Comparison of ENCODE assay signal across 8 cellular contexts in genomic region chr1:36248250-36248894, GRCh38. TPM values are rescaled to one million over a fixed set of nuclear protein-coding genes. Genes with fewer than 3 reads are reported as not detected.
DNase-seq lines count a peak whose midpoint lies in the region; ATAC-seq lines count a peak whose summit lies in the region.

No MANE protein-coding gene starts in this region.

- H3K9ac ChIP-seq in skeletal muscle tissue (ENCODE audit: low read depth in 1 of 3, low read length in 3 of 3) (no peak overlapping the region), neuronal stem cell (ENCODE audit: low read depth, low read length, poor library complexity) (no peak overlapping the region)

- no peak overlapping the region for H2BK5ac ChIP-seq in neuronal stem cell (ENCODE audit: low read length)

- H3K4me1 ChIP-seq in skeletal muscle tissue (ENCODE audit: control insufficient read depth in 3 of 3, insufficient read depth in 3 of 3, low read length in 3 of 3) (peaks cover 32 to 51% (median 48%) of the 10 kb centered on the region in 3 donors), neuronal stem cell (ENCODE audit: control insufficient read depth in 2 of 2, insufficient read depth in 1 of 2, low read depth in 1 of 2, low read length in 2 of 2) (no peaks in the 10 kb centered on the region)

- WGBS in neuronal stem cell (ENCODE audit: extremely low coverage in 2 of 2, insufficient read length in 2 of 2, insufficient replicate concordance in 1 of 2), 2 donors, result no CpG with 5 or more reads among the region's 4 CpGs

- peak overlapping the region; percentile 16 for H3K27ac ChIP-seq in skeletal muscle tissue (ENCODE audit: low read depth, low read length)
- H3K27ac ChIP-seq in neuronal stem cell (replicated peaks; ENCODE audit: low read length), result no peak overlapping the region

- no peak overlapping the region for H3K4me3 ChIP-seq in skeletal muscle tissue (ENCODE audit: low read length in 3 of 3)
- no peak overlapping the region for H3K4me3 ChIP-seq in neuronal stem cell (ENCODE audit: low read length in 2 of 2)

- no peak overlapping the region for H3K18ac ChIP-seq in neuronal stem cell (ENCODE audit: low read length)

- H2BK12ac ChIP-seq in neuronal stem cell (ENCODE audit: low read length), result no peak overlapping the region

- DNase-seq in H4 (ENCODE audit: low spot score) (peak; percentile 89), SW 1271 (lab: John Stamatoyannopoulos, UW) (peak; percentile 34 to 67), fibroblast of the conjunctiva (ENCODE audit: low read depth) (peak; percentile 87), DMS79 treated with DMSO at 0.1 percent for 48 hours (lab: John Stamatoyannopoulos, UW) (no peak), neuronal stem cell (ENCODE audit: low spot score) (no peak)

- no peak overlapping the region for H3K4me2 ChIP-seq in neuronal stem cell (ENCODE audit: insufficient read depth, low read length, poor library complexity, severe bottlenecking)

- no peak overlapping the region for H3K23ac ChIP-seq in neuronal stem cell (ENCODE audit: low read depth, low read length, poor library complexity)

- peaks cover 0 to 2% (median 0%) of the 10 kb centered on the region in 3 donors for H3K36me3 ChIP-seq in skeletal muscle tissue (ENCODE audit: control insufficient read depth in 3 of 3, insufficient read depth in 3 of 3, low read length in 3 of 3)
- H3K36me3 ChIP-seq in neuronal stem cell (replicated peaks in 1 of 2; ENCODE audit: control insufficient read depth in 2 of 2, insufficient read depth in 2 of 2, low read length in 2 of 2), result peaks cover 0 to 43% of the 10 kb centered on the region in 2 donors

- no peak overlapping the region for H3K14ac ChIP-seq in neuronal stem cell (ENCODE audit: low read length)

- H3K9me3 ChIP-seq in skeletal muscle tissue (ENCODE audit: control insufficient read depth in 3 of 3, low read length in 3 of 3) (no peaks in the 10 kb centered on the region), neuronal stem cell (replicated peaks in 1 of 2; ENCODE audit: control insufficient read depth in 2 of 2, insufficient read depth in 1 of 2, low read depth in 1 of 2, low read length in 2 of 2) (peaks cover 0 to 4% of the 10 kb centered on the region in 2 donors)

- H4K91ac ChIP-seq in neuronal stem cell (ENCODE audit: low read depth, low read length, poor library complexity), result no peak overlapping the region

- H3K27me3 ChIP-seq in skeletal muscle tissue (ENCODE audit: control insufficient read depth in 3 of 3, insufficient read depth in 3 of 3, low read length in 3 of 3), result no peaks in the 10 kb centered on the region
- no peaks in the 10 kb centered on the region for H3K27me3 ChIP-seq in neuronal stem cell (ENCODE audit: control insufficient read depth in 3 of 3, insufficient read depth in 3 of 3, low read depth in 1 of 3, low read length in 3 of 3)

- H4K8ac ChIP-seq in neuronal stem cell (ENCODE audit: low read depth, low read length), result no peak overlapping the region

- no peak overlapping the region for H2AFZ ChIP-seq in neuronal stem cell (ENCODE audit: low read length)

- H3K79me1 ChIP-seq in neuronal stem cell (ENCODE audit: low read depth, low read length), result peaks cover 4% of the 10 kb centered on the region

- ATAC-seq in HG03175 (IDR thresholded peaks at IDR 0.05; ENCODE audit: unreplicated experiment) (no peak), HG02610 (IDR thresholded peaks at IDR 0.05; ENCODE audit: unreplicated experiment) (no peak)

- H3K4ac ChIP-seq in neuronal stem cell (ENCODE audit: low read length), result no peak overlapping the region

- H2AK5ac ChIP-seq in neuronal stem cell (ENCODE audit: low read depth, low read length), result no peak overlapping the region

- H2BK120ac ChIP-seq in neuronal stem cell (ENCODE audit: low read depth, low read length), result no peak overlapping the region

- H2BK15ac ChIP-seq in neuronal stem cell (ENCODE audit: low read length), result no peak overlapping the region

RNA-seq across cellular contexts. Expression of gene THRAP3, which starts 24.1 kb away (rescaled TPM):
- total RNA-seq in H4 (2014; rRNA removed; shearing (Covaris generic)), result 46.2 and 69.8 TPM in 2 replicates
- total RNA-seq in skeletal muscle tissue, result 51.7 TPM
- polyA plus RNA-seq in neuronal stem cell (2013, experiment 1 of 2), result 78.9 TPM
- polyA plus RNA-seq in neuronal stem cell (2013, experiment 2 of 2), result 76.8 TPM

RNA-seq across cellular contexts. Expression of gene SH3D21, which starts 57.8 kb away (rescaled TPM):
- total RNA-seq in H4 (2014; rRNA removed; shearing (Covaris generic)), result 0.06 TPM in 1 of 2 replicates, not detected in the other
- 0.52 TPM for total RNA-seq in skeletal muscle tissue
- 3.3 TPM for polyA plus RNA-seq in neuronal stem cell (2013, experiment 1 of 2)
- polyA plus RNA-seq in neuronal stem cell (2013, experiment 2 of 2), result 3.3 TPM

Comparison
In these comparisons a context has a peak if more than half of its experiments do, and no peak if none do; other contexts are left out.
1. DNase-seq: peak in H4 (single experiment), SW 1271 (2 of 2) and fibroblast of the conjunctiva (single experiment); none in DMS79 treated with DMSO at 0.1 percent for 48 hours (single experiment) and neuronal stem cell (single experiment).